ENCODE assay signal across 17 cellular contexts in the genomic region with DNA sequence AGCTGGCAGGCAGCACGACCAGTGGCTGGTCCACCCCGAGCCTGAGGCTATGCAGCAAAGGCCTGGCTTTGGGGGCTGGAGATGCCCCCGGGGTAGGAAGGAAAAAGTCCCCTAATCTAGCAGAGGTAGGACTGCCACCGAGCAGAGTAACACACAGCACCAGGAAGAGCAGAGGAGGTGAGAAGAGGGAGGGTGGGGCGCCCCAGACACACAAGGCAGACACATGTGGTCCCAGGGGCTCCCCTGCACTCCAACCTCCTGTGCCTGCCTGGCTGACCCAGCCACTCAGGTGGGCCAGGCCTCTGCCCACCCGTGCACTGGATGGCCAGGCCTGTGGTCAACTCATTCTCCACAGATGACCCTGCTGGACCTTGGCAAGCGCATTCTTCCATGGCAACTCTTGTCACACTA.
"Had no signal": no experiment of that assay in that cellular context is flagged by ENCODE, and none has a peak within 500 bp of the region (broad histone marks: within the 10 kb centered on the region; RNA-seq: fewer than 3 reads in every experiment).

No MANE protein-coding gene starts in this region.

- DNase-seq: activated B cell treated with CpG ODN at 0.5 μM for 24 hours; activated CD4-positive, alpha-beta T cell treated with anti-CD3 and anti-CD28 coated beads, Interleukin-2, amount 10 ng/mL, durations not matched to agents 24 days and 14 days; activated CD8-positive, alpha-beta memory T cell treated with anti-CD3 and anti-CD28 coated beads, Interleukin-2, amount 50 U/mL, for 48 hours; activated gamma-delta T cell; activated T-cell treated with anti-CD3 and anti-CD28 coated beads, Interleukin-2, amount 50 U/mL, for 72 hours; effector CD8-positive, alpha-beta T cell; foreskin melanocyte; nucleus accumbens; small intestine; stomach; SW 1271 had no signal

- ATAC-seq: activated naive CD4-positive, alpha-beta T cell treated with anti-CD3 and anti-CD28 coated beads, Interleukin-2, amount 50 U/mL, for 72 hours; activated T-cell treated with anti-CD3 and anti-CD28 coated beads, Interleukin-2, amount 50 U/mL, for 72 hours; body of pancreas; mucosa of descending colon; naive thymus-derived CD8-positive, alpha-beta T cell; right cardiac atrium had no signal

- H3K36me3 ChIP-seq: stomach, thoracic aorta had no signal

- H3K9me3 ChIP-seq: body of pancreas, mucosa of descending colon, stomach, thoracic aorta had no signal

- H3K27me3 ChIP-seq: body of pancreas, stomach had no signal

- H3K4me3 ChIP-seq: body of pancreas, mucosa of descending colon, stomach, thoracic aorta had no signal

- H3K27ac ChIP-seq: body of pancreas had no signal
